Comparison of ENCODE assay signal across 1 cellular context in the genomic region with DNA sequence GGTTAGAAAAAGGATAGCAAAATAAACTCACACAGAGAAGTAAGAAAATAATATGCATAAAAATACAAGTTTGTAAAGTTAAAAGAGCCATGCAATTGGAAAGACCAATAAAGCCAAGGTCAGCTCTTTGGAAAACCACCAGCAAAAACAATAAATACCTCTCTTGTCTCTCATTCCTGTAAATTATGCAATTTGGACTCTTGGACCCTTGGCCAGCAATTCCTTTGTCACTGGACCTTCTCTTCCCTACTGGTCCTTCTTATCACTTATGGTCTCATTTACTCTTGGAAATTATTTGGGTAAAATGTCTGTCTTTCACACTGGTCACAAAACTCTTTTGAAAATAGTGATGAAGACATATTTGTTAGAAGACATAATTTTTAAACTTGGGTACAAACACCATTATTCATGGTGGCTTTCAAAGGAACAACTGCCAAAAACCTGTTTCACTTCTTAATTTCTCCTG.
TF ChIP-seq lines count a peak whose summit lies in the region.

No MANE protein-coding gene starts in this region.

TF ChIP-seq in HepG2, 621 proteins besides CTCF, POLR2A, EP300 and RAD21 (continued from another document and continues in another):
- TF ChIP-seq, protein P1, sequence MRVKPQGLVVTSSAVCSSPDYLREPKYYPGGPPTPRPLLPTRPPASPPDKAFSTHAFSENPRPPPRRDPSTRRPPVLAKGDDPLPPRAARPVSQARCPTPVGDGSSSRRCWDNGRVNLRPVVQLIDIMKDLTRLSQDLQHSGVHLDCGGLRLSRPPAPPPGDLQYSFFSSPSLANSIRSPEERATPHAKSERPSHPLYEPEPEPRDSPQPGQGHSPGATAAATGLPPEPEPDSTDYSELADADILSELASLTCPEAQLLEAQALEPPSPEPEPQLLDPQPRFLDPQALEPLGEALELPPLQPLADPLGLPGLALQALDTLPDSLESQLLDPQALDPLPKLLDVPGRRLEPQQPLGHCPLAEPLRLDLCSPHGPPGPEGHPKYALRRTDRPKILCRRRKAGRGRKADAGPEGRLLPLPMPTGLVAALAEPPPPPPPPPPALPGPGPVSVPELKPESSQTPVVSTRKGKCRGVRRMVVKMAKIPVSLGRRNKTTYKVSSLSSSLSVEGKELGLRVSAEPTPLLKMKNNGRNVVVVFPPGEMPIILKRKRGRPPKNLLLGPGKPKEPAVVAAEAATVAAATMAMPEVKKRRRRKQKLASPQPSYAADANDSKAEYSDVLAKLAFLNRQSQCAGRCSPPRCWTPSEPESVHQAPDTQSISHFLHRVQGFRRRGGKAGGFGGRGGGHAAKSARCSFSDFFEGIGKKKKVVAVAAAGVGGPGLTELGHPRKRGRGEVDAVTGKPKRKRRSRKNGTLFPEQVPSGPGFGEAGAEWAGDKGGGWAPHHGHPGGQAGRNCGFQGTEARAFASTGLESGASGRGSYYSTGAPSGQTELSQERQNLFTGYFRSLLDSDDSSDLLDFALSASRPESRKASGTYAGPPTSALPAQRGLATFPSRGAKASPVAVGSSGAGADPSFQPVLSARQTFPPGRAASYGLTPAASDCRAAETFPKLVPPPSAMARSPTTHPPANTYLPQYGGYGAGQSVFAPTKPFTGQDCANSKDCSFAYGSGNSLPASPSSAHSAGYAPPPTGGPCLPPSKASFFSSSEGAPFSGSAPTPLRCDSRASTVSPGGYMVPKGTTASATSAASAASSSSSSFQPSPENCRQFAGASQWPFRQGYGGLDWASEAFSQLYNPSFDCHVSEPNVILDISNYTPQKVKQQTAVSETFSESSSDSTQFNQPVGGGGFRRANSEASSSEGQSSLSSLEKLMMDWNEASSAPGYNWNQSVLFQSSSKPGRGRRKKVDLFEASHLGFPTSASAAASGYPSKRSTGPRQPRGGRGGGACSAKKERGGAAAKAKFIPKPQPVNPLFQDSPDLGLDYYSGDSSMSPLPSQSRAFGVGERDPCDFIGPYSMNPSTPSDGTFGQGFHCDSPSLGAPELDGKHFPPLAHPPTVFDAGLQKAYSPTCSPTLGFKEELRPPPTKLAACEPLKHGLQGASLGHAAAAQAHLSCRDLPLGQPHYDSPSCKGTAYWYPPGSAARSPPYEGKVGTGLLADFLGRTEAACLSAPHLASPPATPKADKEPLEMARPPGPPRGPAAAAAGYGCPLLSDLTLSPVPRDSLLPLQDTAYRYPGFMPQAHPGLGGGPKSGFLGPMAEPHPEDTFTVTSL (CRISPR knock-in tag; IDR thresholded peaks at IDR 0.05; ENCODE audit: borderline replicate concordance): peak; percentile 99
- TF ChIP-seq ZNF367 (CRISPR knock-in tag; IDR thresholded peaks at IDR 0.05; ENCODE audit: borderline replicate concordance) (no peak), ZNF253 (CRISPR knock-in tag; IDR thresholded peaks at IDR 0.05; ENCODE audit: borderline replicate concordance) (no peak), ZNF792 (CRISPR knock-in tag; IDR thresholded peaks at IDR 0.05) (peak; percentile 90), FOXO1 (CRISPR knock-in tag; IDR thresholded peaks at IDR 0.05) (peak; percentile 94), ZNF720 (CRISPR knock-in tag; IDR thresholded peaks at IDR 0.05) (no peak), ZSCAN12 (CRISPR knock-in tag; IDR thresholded peaks at IDR 0.05) (peak; percentile 75; the same call in 1 of the 2 replicates), MED13 (CRISPR knock-in tag; IDR thresholded peaks at IDR 0.05) (no peak), RARG (CRISPR knock-in tag; IDR thresholded peaks at IDR 0.05; ENCODE audit: low read depth) (no peak), FOSL1 (CRISPR knock-in tag; IDR thresholded peaks at IDR 0.05; ENCODE audit: borderline replicate concordance) (no peak), ZNF780A (CRISPR knock-in tag; IDR thresholded peaks at IDR 0.05) (no peak), TGIF2 (CRISPR knock-in tag; IDR thresholded peaks at IDR 0.05) (0 out of 2 replicates have a peak, but pooled peaks have one; percentile 42), MEF2D (CRISPR knock-in tag; IDR thresholded peaks at IDR 0.05) (peak; percentile 66; the same call in 1 of the 2 replicates), KLF6 (CRISPR knock-in tag; IDR thresholded peaks at IDR 0.05) (0 out of 2 replicates have a peak, but pooled peaks have one; percentile 36), ZNF256 (CRISPR knock-in tag; conservative IDR thresholded peaks at IDR 0.05) (no peak), POLR2G (IDR thresholded peaks at IDR 0.05; ENCODE audit: low read depth, low read length) (no peak), EED (CRISPR knock-in tag; IDR thresholded peaks at IDR 0.05) (no peak), NFKB2 (CRISPR knock-in tag; IDR thresholded peaks at IDR 0.05; ENCODE audit: borderline replicate concordance) (no peak), AGO1 (IDR thresholded peaks at IDR 0.05; ENCODE audit: low read depth, low read length, poor library complexity, severe bottlenecking) (no peak), WIZ (CRISPR knock-in tag; IDR thresholded peaks at IDR 0.05) (peak; percentile 75; the same call in 1 of the 2 replicates), YY1 (IDR thresholded peaks at IDR 0.05; ENCODE audit: insufficient read depth, insufficient replicate concordance, low read depth, low read length) (no peak), ZNF17 (CRISPR knock-in tag; IDR thresholded peaks at IDR 0.05) (no peak), NFE2L2 (IDR thresholded peaks at IDR 0.05; ENCODE audit: low read length) (no peak), DMAP1 (CRISPR knock-in tag; IDR thresholded peaks at IDR 0.05) (0 out of 2 replicates have a peak, but pooled peaks have one; percentile 47), RFXAP (CRISPR knock-in tag; IDR thresholded peaks at IDR 0.05; ENCODE audit: borderline replicate concordance) (no peak), CHD4 (IDR thresholded peaks at IDR 0.05; ENCODE audit: borderline replicate concordance, low read length) (peak; percentile 83; the same call in 1 of the 2 replicates), NFE2L1 (CRISPR knock-in tag; IDR thresholded peaks at IDR 0.05; ENCODE audit: borderline replicate concordance) (no peak), ZNF224 (CRISPR knock-in tag; IDR thresholded peaks at IDR 0.05) (no peak), ZNF616 (CRISPR knock-in tag; IDR thresholded peaks at IDR 0.05; ENCODE audit: low read depth) (no peak), ZNF44 (CRISPR knock-in tag; IDR thresholded peaks at IDR 0.05) (no peak)
- TF ChIP-seq, protein P2, sequence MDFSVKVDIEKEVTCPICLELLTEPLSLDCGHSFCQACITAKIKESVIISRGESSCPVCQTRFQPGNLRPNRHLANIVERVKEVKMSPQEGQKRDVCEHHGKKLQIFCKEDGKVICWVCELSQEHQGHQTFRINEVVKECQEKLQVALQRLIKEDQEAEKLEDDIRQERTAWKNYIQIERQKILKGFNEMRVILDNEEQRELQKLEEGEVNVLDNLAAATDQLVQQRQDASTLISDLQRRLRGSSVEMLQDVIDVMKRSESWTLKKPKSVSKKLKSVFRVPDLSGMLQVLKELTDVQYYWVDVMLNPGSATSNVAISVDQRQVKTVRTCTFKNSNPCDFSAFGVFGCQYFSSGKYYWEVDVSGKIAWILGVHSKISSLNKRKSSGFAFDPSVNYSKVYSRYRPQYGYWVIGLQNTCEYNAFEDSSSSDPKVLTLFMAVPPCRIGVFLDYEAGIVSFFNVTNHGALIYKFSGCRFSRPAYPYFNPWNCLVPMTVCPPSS (IDR thresholded peaks at IDR 0.05): no peak
- TF ChIP-seq, protein P3, sequence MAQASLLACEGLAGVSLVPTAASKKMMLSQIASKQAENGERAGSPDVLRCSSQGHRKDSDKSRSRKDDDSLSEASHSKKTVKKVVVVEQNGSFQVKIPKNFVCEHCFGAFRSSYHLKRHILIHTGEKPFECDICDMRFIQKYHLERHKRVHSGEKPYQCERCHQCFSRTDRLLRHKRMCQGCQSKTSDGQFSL (CRISPR knock-in tag; IDR thresholded peaks at IDR 0.05): no peak
- TF ChIP-seq, protein P4, sequence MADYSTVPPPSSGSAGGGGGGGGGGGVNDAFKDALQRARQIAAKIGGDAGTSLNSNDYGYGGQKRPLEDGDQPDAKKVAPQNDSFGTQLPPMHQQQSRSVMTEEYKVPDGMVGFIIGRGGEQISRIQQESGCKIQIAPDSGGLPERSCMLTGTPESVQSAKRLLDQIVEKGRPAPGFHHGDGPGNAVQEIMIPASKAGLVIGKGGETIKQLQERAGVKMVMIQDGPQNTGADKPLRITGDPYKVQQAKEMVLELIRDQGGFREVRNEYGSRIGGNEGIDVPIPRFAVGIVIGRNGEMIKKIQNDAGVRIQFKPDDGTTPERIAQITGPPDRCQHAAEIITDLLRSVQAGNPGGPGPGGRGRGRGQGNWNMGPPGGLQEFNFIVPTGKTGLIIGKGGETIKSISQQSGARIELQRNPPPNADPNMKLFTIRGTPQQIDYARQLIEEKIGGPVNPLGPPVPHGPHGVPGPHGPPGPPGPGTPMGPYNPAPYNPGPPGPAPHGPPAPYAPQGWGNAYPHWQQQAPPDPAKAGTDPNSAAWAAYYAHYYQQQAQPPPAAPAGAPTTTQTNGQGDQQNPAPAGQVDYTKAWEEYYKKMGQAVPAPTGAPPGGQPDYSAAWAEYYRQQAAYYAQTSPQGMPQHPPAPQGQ (CRISPR knock-in tag; IDR thresholded peaks at IDR 0.05; ENCODE audit: borderline replicate concordance): no peak
- TF ChIP-seq, protein P5, sequence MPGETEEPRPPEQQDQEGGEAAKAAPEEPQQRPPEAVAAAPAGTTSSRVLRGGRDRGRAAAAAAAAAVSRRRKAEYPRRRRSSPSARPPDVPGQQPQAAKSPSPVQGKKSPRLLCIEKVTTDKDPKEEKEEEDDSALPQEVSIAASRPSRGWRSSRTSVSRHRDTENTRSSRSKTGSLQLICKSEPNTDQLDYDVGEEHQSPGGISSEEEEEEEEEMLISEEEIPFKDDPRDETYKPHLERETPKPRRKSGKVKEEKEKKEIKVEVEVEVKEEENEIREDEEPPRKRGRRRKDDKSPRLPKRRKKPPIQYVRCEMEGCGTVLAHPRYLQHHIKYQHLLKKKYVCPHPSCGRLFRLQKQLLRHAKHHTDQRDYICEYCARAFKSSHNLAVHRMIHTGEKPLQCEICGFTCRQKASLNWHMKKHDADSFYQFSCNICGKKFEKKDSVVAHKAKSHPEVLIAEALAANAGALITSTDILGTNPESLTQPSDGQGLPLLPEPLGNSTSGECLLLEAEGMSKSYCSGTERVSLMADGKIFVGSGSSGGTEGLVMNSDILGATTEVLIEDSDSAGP (CRISPR knock-in tag; IDR thresholded peaks at IDR 0.05; ENCODE audit: borderline replicate concordance): no peak
- TF ChIP-seq, protein P6, sequence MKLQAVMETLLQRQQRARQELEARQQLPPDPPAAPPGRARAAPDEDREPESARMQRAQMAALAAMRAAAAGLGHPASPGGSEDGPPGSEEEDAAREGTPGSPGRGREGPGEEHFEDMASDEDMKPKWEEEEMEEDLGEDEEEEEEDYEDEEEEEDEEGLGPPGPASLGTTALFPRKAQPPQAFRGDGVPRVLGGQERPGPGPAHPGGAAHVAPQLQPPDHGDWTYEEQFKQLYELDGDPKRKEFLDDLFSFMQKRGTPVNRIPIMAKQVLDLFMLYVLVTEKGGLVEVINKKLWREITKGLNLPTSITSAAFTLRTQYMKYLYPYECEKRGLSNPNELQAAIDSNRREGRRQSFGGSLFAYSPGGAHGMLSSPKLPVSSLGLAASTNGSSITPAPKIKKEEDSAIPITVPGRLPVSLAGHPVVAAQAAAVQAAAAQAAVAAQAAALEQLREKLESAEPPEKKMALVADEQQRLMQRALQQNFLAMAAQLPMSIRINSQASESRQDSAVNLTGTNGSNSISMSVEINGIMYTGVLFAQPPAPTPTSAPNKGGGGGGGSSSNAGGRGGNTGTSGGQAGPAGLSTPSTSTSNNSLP (IDR thresholded peaks at IDR 0.05; ENCODE audit: low read depth, low read length): peak; percentile 82
- TF ChIP-seq, protein P7, sequence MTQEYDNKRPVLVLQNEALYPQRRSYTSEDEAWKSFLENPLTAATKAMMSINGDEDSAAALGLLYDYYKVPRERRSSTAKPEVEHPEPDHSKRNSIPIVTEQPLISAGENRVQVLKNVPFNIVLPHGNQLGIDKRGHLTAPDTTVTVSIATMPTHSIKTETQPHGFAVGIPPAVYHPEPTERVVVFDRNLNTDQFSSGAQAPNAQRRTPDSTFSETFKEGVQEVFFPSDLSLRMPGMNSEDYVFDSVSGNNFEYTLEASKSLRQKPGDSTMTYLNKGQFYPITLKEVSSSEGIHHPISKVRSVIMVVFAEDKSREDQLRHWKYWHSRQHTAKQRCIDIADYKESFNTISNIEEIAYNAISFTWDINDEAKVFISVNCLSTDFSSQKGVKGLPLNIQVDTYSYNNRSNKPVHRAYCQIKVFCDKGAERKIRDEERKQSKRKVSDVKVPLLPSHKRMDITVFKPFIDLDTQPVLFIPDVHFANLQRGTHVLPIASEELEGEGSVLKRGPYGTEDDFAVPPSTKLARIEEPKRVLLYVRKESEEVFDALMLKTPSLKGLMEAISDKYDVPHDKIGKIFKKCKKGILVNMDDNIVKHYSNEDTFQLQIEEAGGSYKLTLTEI (CRISPR knock-in tag; conservative IDR thresholded peaks at IDR 0.05): no peak
- TF ChIP-seq, protein P8, sequence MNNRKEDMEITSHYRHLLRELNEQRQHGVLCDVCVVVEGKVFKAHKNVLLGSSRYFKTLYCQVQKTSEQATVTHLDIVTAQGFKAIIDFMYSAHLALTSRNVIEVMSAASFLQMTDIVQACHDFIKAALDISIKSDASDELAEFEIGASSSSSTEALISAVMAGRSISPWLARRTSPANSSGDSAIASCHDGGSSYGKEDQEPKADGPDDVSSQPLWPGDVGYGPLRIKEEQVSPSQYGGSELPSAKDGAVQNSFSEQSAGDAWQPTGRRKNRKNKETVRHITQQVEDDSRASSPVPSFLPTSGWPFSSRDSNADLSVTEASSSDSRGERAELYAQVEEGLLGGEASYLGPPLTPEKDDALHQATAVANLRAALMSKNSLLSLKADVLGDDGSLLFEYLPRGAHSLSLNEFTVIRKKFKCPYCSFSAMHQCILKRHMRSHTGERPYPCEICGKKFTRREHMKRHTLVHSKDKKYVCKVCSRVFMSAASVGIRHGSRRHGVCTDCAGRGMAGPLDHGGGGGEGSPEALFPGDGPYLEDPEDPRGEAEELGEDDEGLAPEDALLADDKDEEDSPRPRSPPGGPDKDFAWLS (CRISPR knock-in tag; IDR thresholded peaks at IDR 0.05; ENCODE audit: borderline replicate concordance): no peak
- TF ChIP-seq, protein P9, sequence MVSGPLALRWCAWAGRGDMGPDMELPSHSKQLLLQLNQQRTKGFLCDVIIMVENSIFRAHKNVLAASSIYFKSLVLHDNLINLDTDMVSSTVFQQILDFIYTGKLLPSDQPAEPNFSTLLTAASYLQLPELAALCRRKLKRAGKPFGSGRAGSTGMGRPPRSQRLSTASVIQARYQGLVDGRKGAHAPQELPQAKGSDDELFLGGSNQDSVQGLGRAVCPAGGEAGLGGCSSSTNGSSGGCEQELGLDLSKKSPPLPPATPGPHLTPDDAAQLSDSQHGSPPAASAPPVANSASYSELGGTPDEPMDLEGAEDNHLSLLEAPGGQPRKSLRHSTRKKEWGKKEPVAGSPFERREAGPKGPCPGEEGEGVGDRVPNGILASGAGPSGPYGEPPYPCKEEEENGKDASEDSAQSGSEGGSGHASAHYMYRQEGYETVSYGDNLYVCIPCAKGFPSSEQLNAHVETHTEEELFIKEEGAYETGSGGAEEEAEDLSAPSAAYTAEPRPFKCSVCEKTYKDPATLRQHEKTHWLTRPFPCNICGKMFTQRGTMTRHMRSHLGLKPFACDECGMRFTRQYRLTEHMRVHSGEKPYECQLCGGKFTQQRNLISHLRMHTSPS (CRISPR knock-in tag; IDR thresholded peaks at IDR 0.05; ENCODE audit: low read depth): no peak
